ENCODE assay signal across 33 cellular contexts in genomic region chr18:37764526-37764925, GRCh38.
"Had no signal": no experiment of that assay in that cellular context is flagged by ENCODE, and none has a peak within 500 bp of the region (broad histone marks: within the 10 kb centered on the region; RNA-seq: fewer than 3 reads in every experiment).

No MANE protein-coding gene starts in this region.

- H3K27me3 ChIP-seq: ascending aorta, brain microvascular endothelial cell, breast epithelium had no signal

- H3K36me3 Mint-ChIP-seq: activated CD8-positive, alpha-beta memory T cell treated with anti-CD3 and anti-CD28 coated beads, Interleukin-2, amount 10 ng/mL, durations not matched to agents 7 days and 5 days; activated naive CD4-positive, alpha-beta T cell treated with anti-CD3 and anti-CD28 coated beads, Interleukin-2, amount 10 ng/mL, durations not matched to agents 7 days and 5 days; activated naive CD4-positive, alpha-beta T cell treated with anti-CD3 and anti-CD28 coated beads, Interleukin-2, amount 50 U/mL, for 24 hours; activated naive CD8-positive, alpha-beta T cell; activated naive CD8-positive, alpha-beta T cell treated with anti-CD3 and anti-CD28 coated beads, Interleukin-2, amount 10 ng/mL, durations not matched to agents 7 days and 5 days had no signal

- H3K9me3 ChIP-seq: ascending aorta, breast epithelium had no signal

- ATAC-seq: activated CD4-positive, alpha-beta T cell treated with anti-CD3 and anti-CD28 coated beads for 36 hours; activated CD4-positive, CD25-positive, alpha-beta regulatory T cell treated with anti-CD3 and anti-CD28 coated beads, Interleukin-2, amount 50 U/mL, for 24 hours; activated CD8-positive, alpha-beta memory T cell treated with anti-CD3 and anti-CD28 coated beads, Interleukin-2, amount 10 ng/mL, durations not matched to agents 7 days and 5 days; activated CD8-positive, alpha-beta T cell treated with anti-CD3 and anti-CD28 coated beads, Interleukin-2, amount 10 ng/mL, durations not matched to agents 7 days and 5 days; activated naive CD8-positive, alpha-beta T cell treated with anti-CD3 and anti-CD28 coated beads, Interleukin-2, amount 50 U/mL, for 24 hours had no signal

- H3K4me1 ChIP-seq: ascending aorta, breast epithelium had no signal

- H3K36me3 ChIP-seq: ascending aorta, brain microvascular endothelial cell, breast epithelium had no signal

- H3K4me3 ChIP-seq: ascending aorta, breast epithelium had no signal

- DNase-seq: activated CD4-positive, alpha-beta memory T cell treated with anti-CD3 and anti-CD28 coated beads, Interleukin-2, amount 10 ng/mL, durations not matched to agents 7 days and 5 days; activated CD4-positive, alpha-beta T cell treated with anti-CD3 and anti-CD28 coated beads for 1 hour; activated CD4-positive, alpha-beta T cell treated with anti-CD3 and anti-CD28 coated beads for 36 hours; activated CD4-positive, alpha-beta T cell treated with anti-CD3 and anti-CD28 coated beads for 48 hours; activated CD4-positive, alpha-beta T cell treated with anti-CD3 and anti-CD28 coated beads, Interleukin-2, amount 10 ng/mL, durations not matched to agents 7 days and 5 days; activated CD4-positive, alpha-beta T cell treated with anti-CD3 and anti-CD28 coated beads, Interleukin-2, amount 50 U/mL, for 48 hours; activated CD4-positive, CD25-positive, alpha-beta regulatory T cell; activated CD8-positive, alpha-beta memory T cell treated with anti-CD3 and anti-CD28 coated beads for 24 hours; activated CD8-positive, alpha-beta memory T cell treated with anti-CD3 and anti-CD28 coated beads, Interleukin-2, amount 10 ng/mL, durations not matched to agents 7 days and 5 days; activated CD8-positive, alpha-beta memory T cell treated with anti-CD3 and anti-CD28 coated beads, Interleukin-2, amount 50 U/mL, for 48 hours; activated CD8-positive, alpha-beta T cell treated with anti-CD3 and anti-CD28 coated beads, Interleukin-2, amount 10 ng/mL, durations not matched to agents 7 days and 5 days; activated effector memory CD4-positive, alpha-beta T cell treated with Interleukin-2 at 50 U/mL for 16 hours; activated gamma-delta T cell; activated naive CD4-positive, alpha-beta T cell treated with anti-CD3 and anti-CD28 coated beads, Interleukin-2, amount 10 ng/mL, durations not matched to agents 7 days and 5 days; activated naive CD4-positive, alpha-beta T cell treated with Interleukin-2 at 50 U/mL for 16 hours; activated naive CD8-positive, alpha-beta T cell treated with anti-CD3 and anti-CD28 coated beads, Interleukin-2, amount 10 ng/mL, durations not matched to agents 7 days and 5 days; activated naive CD8-positive, alpha-beta T cell treated with anti-CD3 and anti-CD28 coated beads, Interleukin-2, amount 50 U/mL, for 24 hours; activated T-cell treated with anti-CD3 and anti-CD28 coated beads, Interleukin-2, amount 50 U/mL, for 24 hours; activated T-cell treated with anti-CD3 and anti-CD28 coated beads, Interleukin-2, amount 50 U/mL, for 48 hours; brain microvascular endothelial cell; central memory CD4-positive, alpha-beta T cell; T-helper 1 cell; T-helper 2 cell; T-helper 9 cell had no signal

- H3K4me1 Mint-ChIP-seq: activated CD4-positive, alpha-beta memory T cell treated with anti-CD3 and anti-CD28 coated beads, Interleukin-2, amount 10 ng/mL, durations not matched to agents 7 days and 5 days; activated CD4-positive, alpha-beta T cell treated with anti-CD3 and anti-CD28 coated beads for 36 hours; activated CD4-positive, alpha-beta T cell treated with anti-CD3 and anti-CD28 coated beads, Interleukin-2, amount 10 ng/mL, durations not matched to agents 7 days and 5 days; activated CD8-positive, alpha-beta memory T cell treated with anti-CD3 and anti-CD28 coated beads, Interleukin-2, amount 10 ng/mL, durations not matched to agents 7 days and 5 days; activated naive CD4-positive, alpha-beta T cell treated with anti-CD3 and anti-CD28 coated beads, Interleukin-2, amount 10 ng/mL, durations not matched to agents 7 days and 5 days; activated naive CD4-positive, alpha-beta T cell treated with anti-CD3 and anti-CD28 coated beads, Interleukin-2, amount 50 U/mL, for 24 hours; activated naive CD8-positive, alpha-beta T cell treated with anti-CD3 and anti-CD28 coated beads, Interleukin-2, amount 10 ng/mL, durations not matched to agents 7 days and 5 days; activated naive CD8-positive, alpha-beta T cell treated with anti-CD3 and anti-CD28 coated beads, Interleukin-2, amount 50 U/mL, for 24 hours had no signal

- H3K27ac ChIP-seq: ascending aorta, brain microvascular endothelial cell, breast epithelium, VCaP had no signal

- H3K4me3 Mint-ChIP-seq: activated CD4-positive, alpha-beta memory T cell treated with anti-CD3 and anti-CD28 coated beads, Interleukin-2, amount 10 ng/mL, durations not matched to agents 7 days and 5 days; activated CD4-positive, alpha-beta T cell treated with anti-CD3 and anti-CD28 coated beads for 36 hours; activated CD4-positive, alpha-beta T cell treated with anti-CD3 and anti-CD28 coated beads, Interleukin-2, amount 10 ng/mL, durations not matched to agents 7 days and 5 days; activated CD8-positive, alpha-beta memory T cell treated with anti-CD3 and anti-CD28 coated beads, Interleukin-2, amount 10 ng/mL, durations not matched to agents 7 days and 5 days; activated CD8-positive, alpha-beta T cell treated with anti-CD3 and anti-CD28 coated beads, Interleukin-2, amount 10 ng/mL, durations not matched to agents 7 days and 5 days; activated naive CD4-positive, alpha-beta T cell treated with anti-CD3 and anti-CD28 coated beads, Interleukin-2, amount 10 ng/mL, durations not matched to agents 7 days and 5 days; activated naive CD4-positive, alpha-beta T cell treated with anti-CD3 and anti-CD28 coated beads, Interleukin-2, amount 50 U/mL, for 24 hours; activated naive CD8-positive, alpha-beta T cell; activated naive CD8-positive, alpha-beta T cell treated with anti-CD3 and anti-CD28 coated beads, Interleukin-2, amount 10 ng/mL, durations not matched to agents 7 days and 5 days; activated naive CD8-positive, alpha-beta T cell treated with anti-CD3 and anti-CD28 coated beads, Interleukin-2, amount 50 U/mL, for 24 hours; activated T-cell treated with anti-CD3 and anti-CD28 coated beads, Interleukin-2, amount 50 U/mL, for 24 hours; T-helper 1 cell treated with Interleukin-12 subunit alpha and Interleukin-12 subunit beta and Interleukin-4 antibody, amounts not matched to agents 30 μg/mL and 1 μg/mL, for 36 hours; T-helper 2 cell treated with Interferon-gamma antibody and Interleukin-4, amounts not matched to agents 5 μg/mL and 100 μg/mL, for 36 hours had no signal

- H3K9me3 Mint-ChIP-seq: activated CD4-positive, alpha-beta T cell treated with anti-CD3 and anti-CD28 coated beads, Interleukin-2, amount 10 ng/mL, durations not matched to agents 7 days and 5 days; activated naive CD4-positive, alpha-beta T cell treated with anti-CD3 and anti-CD28 coated beads, Interleukin-2, amount 10 ng/mL, durations not matched to agents 7 days and 5 days; activated naive CD4-positive, alpha-beta T cell treated with anti-CD3 and anti-CD28 coated beads, Interleukin-2, amount 50 U/mL, for 24 hours; activated naive CD8-positive, alpha-beta T cell treated with anti-CD3 and anti-CD28 coated beads, Interleukin-2, amount 10 ng/mL, durations not matched to agents 7 days and 5 days; activated T-helper 2 cell treated with anti-CD3 and anti-CD28 coated beads, Interferon-gamma antibody, Interleukin-2, Interleukin-4, amounts not matched to agents 10 μg/mL and 5 μg/mL and 100 μg/mL, durations not matched to agents 14 hours and 24 hours and 36 hours; T-helper 1 cell treated with Interleukin-12 subunit alpha and Interleukin-12 subunit beta and Interleukin-4 antibody, amounts not matched to agents 30 μg/mL and 1 μg/mL, for 36 hours; T-helper 2 cell treated with Interferon-gamma antibody and Interleukin-4, amounts not matched to agents 5 μg/mL and 100 μg/mL, for 36 hours had no signal

- H3K27me3 Mint-ChIP-seq: activated CD4-positive, alpha-beta memory T cell treated with anti-CD3 and anti-CD28 coated beads, Interleukin-2, amount 10 ng/mL, durations not matched to agents 7 days and 5 days; activated CD4-positive, alpha-beta T cell treated with anti-CD3 and anti-CD28 coated beads, Interleukin-2, amount 10 ng/mL, durations not matched to agents 7 days and 5 days; activated CD8-positive, alpha-beta memory T cell treated with anti-CD3 and anti-CD28 coated beads, Interleukin-2, amount 10 ng/mL, durations not matched to agents 7 days and 5 days; activated naive CD4-positive, alpha-beta T cell treated with anti-CD3 and anti-CD28 coated beads, Interleukin-2, amount 10 ng/mL, durations not matched to agents 7 days and 5 days; activated naive CD4-positive, alpha-beta T cell treated with anti-CD3 and anti-CD28 coated beads, Interleukin-2, amount 50 U/mL, for 24 hours; activated naive CD8-positive, alpha-beta T cell; activated naive CD8-positive, alpha-beta T cell treated with anti-CD3 and anti-CD28 coated beads, Interleukin-2, amount 10 ng/mL, durations not matched to agents 7 days and 5 days; activated naive CD8-positive, alpha-beta T cell treated with anti-CD3 and anti-CD28 coated beads, Interleukin-2, amount 50 U/mL, for 24 hours; activated T-cell treated with anti-CD3 and anti-CD28 coated beads, Interleukin-2, amount 50 U/mL, for 24 hours had no signal

- H3K27ac Mint-ChIP-seq: activated CD4-positive, alpha-beta memory T cell treated with anti-CD3 and anti-CD28 coated beads, Interleukin-2, amount 10 ng/mL, durations not matched to agents 7 days and 5 days; activated CD4-positive, alpha-beta T cell treated with anti-CD3 and anti-CD28 coated beads for 36 hours; activated CD4-positive, alpha-beta T cell treated with anti-CD3 and anti-CD28 coated beads, Interleukin-2, amount 10 ng/mL, durations not matched to agents 7 days and 5 days; activated CD8-positive, alpha-beta memory T cell treated with anti-CD3 and anti-CD28 coated beads, Interleukin-2, amount 10 ng/mL, durations not matched to agents 7 days and 5 days; activated CD8-positive, alpha-beta T cell treated with anti-CD3 and anti-CD28 coated beads, Interleukin-2, amount 10 ng/mL, durations not matched to agents 7 days and 5 days; activated naive CD4-positive, alpha-beta T cell treated with anti-CD3 and anti-CD28 coated beads, Interleukin-2, amount 10 ng/mL, durations not matched to agents 7 days and 5 days; activated naive CD4-positive, alpha-beta T cell treated with anti-CD3 and anti-CD28 coated beads, Interleukin-2, amount 50 U/mL, for 24 hours; activated naive CD8-positive, alpha-beta T cell; activated naive CD8-positive, alpha-beta T cell treated with anti-CD3 and anti-CD28 coated beads, Interleukin-2, amount 10 ng/mL, durations not matched to agents 7 days and 5 days; activated naive CD8-positive, alpha-beta T cell treated with anti-CD3 and anti-CD28 coated beads, Interleukin-2, amount 50 U/mL, for 24 hours; activated T-cell treated with anti-CD3 and anti-CD28 coated beads, Interleukin-2, amount 50 U/mL, for 24 hours; activated T-helper 2 cell treated with anti-CD3 and anti-CD28 coated beads, Interferon-gamma antibody, Interleukin-2, Interleukin-4, amounts not matched to agents 10 μg/mL and 5 μg/mL and 100 μg/mL, durations not matched to agents 14 hours and 24 hours and 36 hours; T-helper 1 cell treated with Interleukin-12 subunit alpha and Interleukin-12 subunit beta and Interleukin-4 antibody, amounts not matched to agents 30 μg/mL and 1 μg/mL, for 36 hours; T-helper 2 cell treated with Interferon-gamma antibody and Interleukin-4, amounts not matched to agents 5 μg/mL and 100 μg/mL, for 36 hours had no signal
